9 cellular contexts compared by ENCODE assay signal in the genomic region with DNA sequence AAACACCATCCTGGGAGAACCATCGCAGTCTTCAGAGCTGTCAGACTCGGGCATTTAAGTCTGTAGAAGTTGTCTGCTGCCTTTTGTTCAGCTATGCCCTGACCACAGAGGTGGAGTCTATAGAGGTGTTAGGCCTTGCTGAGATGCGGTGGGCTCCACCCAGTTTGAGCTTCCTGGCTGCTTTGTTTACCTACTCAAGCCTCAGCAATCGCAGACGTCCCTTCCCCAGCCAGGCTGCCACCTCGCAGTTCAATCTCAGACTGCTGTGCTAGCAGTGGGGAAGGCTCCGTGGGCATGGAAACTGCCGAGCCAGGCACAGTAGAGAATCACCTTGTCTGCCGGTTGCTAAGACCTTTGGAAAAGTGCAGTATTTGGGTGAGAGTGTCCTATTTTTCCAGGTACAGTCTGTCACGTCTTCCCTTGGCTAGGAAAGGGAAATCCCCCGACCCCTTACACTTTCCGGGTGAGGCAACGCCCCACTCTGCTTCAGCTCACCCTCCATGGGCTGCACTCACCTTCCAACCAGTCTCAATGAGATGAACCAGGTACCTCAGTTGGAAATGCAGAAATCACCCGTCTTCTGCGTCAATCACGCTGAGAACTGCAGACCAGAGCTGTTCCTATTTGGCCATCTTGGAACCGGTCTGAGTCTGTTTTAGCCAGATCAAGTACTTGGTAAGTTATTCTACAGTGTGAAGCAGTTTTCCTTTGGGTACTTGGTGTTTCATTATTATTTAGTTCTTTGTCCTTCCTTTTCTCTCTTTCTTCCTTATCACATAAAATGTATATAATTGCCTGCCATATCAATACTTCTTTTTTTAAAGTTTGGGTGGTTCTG.
DNase-seq lines count a peak whose midpoint lies in the region; ATAC-seq and TF ChIP-seq lines count a peak whose summit lies in the region.
"Had no signal": no experiment of that assay in that cellular context is flagged by ENCODE, and none has a peak within 500 bp of the region (broad histone marks: within the 10 kb centered on the region; RNA-seq: fewer than 3 reads in every experiment).

No MANE protein-coding gene starts in this region.

- intact Hi-C loops in mucosa of descending colon (cut with DNase I, micrococcal nuclease), result no loop called here

- H3K4me1 ChIP-seq in mucosa of descending colon (ENCODE audit: low read depth) (no peaks in the 10 kb centered on the region), upper lobe of left lung (peaks cover 0 to 5% (median 0%) of the 10 kb centered on the region in 4 donors)

- peaks cover 51% of the 10 kb centered on the region for H3K4me1 Mint-ChIP-seq in activated naive CD4-positive, alpha-beta T cell treated with anti-CD3 and anti-CD28 coated beads, Interleukin-2, amount 50 U/mL, for 24 hours

- H3K27ac ChIP-seq in upper lobe of left lung, result peak overlapping the region in 2 of 4 donors; percentile 52 to 58

- peak overlapping the region; percentile 80 for H3K27ac Mint-ChIP-seq in activated naive CD4-positive, alpha-beta T cell treated with anti-CD3 and anti-CD28 coated beads, Interleukin-2, amount 50 U/mL, for 24 hours

- H3K27me3 Mint-ChIP-seq in activated naive CD4-positive, alpha-beta T cell treated with anti-CD3 and anti-CD28 coated beads, Interleukin-2, amount 50 U/mL, for 24 hours, result no peaks in the 10 kb centered on the region

- WGBS in upper lobe of left lung, 2 donors, result 83 to 88% methylated on average over 15 to 17 of the region's 17 CpGs

- no peaks in the 10 kb centered on the region for H3K27me3 ChIP-seq in upper lobe of left lung

- H3K9me3 ChIP-seq in mucosa of descending colon, result no peaks in the 10 kb centered on the region
- H3K9me3 ChIP-seq in upper lobe of left lung, result no peaks in the 10 kb centered on the region

- no peak for TF ChIP-seq CTCF in mucosa of descending colon (IDR thresholded peaks at IDR 0.05)
- no peak for TF ChIP-seq CTCF in upper lobe of left lung (IDR thresholded peaks at IDR 0.05)

- peaks cover 16% of the 10 kb centered on the region for H3K9me3 Mint-ChIP-seq in activated naive CD4-positive, alpha-beta T cell treated with anti-CD3 and anti-CD28 coated beads, Interleukin-2, amount 50 U/mL, for 24 hours

- H3K4me3 ChIP-seq in mucosa of descending colon (no peak overlapping the region), upper lobe of left lung (peak overlapping the region in 3 of 4 donors; percentile 7 to 16 (median 11))

- peak in 1 of 4 donors; percentile 68 for TF ChIP-seq POLR2A in upper lobe of left lung (IDR thresholded peaks at IDR 0.05)

- H3K36me3 ChIP-seq in mucosa of descending colon (ENCODE audit: low read depth) (no peaks in the 10 kb centered on the region), upper lobe of left lung (no peaks in the 10 kb centered on the region)

- DNase-seq in activated naive CD4-positive, alpha-beta T cell treated with anti-CD3 and anti-CD28 coated beads, Interleukin-2, amount 50 U/mL, for 16 hours, result no peak
- DNase-seq in activated T-helper 1 cell treated with anti-CD3 and anti-CD28 coated beads, Interleukin-2, amount 50 U/mL, for 16 hours (ENCODE audit: low read depth in 1 of 2, low spot score in 1 of 2), result peak; percentile 39 to 80
- DNase-seq in mucosa of descending colon (peak; percentile 46 to 80 (median 57)), upper lobe of left lung (peak; percentile 5 to 47), SK-N-DZ (ENCODE audit: low spot score) (no peak), NCI-H2107 (lab: John Stamatoyannopoulos, UW) (no peak)
- DNase-seq: H7 had no signal

- TF ChIP-seq EP300 in upper lobe of left lung (IDR thresholded peaks at IDR 0.05), result no peak

- peak; percentile 69 for ATAC-seq in mucosa of descending colon
- ATAC-seq in upper lobe of left lung (ENCODE audit: low FRiP score in 2 of 2), result no peak
- no peak for ATAC-seq in HG02588 (IDR thresholded peaks at IDR 0.05; ENCODE audit: unreplicated experiment)

- peaks cover 16% of the 10 kb centered on the region for H3K36me3 Mint-ChIP-seq in activated naive CD4-positive, alpha-beta T cell treated with anti-CD3 and anti-CD28 coated beads, Interleukin-2, amount 50 U/mL, for 24 hours

- peak overlapping the region; percentile 72 for H3K4me3 Mint-ChIP-seq in activated naive CD4-positive, alpha-beta T cell treated with anti-CD3 and anti-CD28 coated beads, Interleukin-2, amount 50 U/mL, for 24 hours

Comparison
In these comparisons a context has a peak if more than half of its experiments do, and no peak if none do; other contexts are left out.
1. DNase-seq: peak in activated T-helper 1 cell treated with anti-CD3 and anti-CD28 coated beads, Interleukin-2, amount 50 U/mL, for 16 hours (2 of 2), mucosa of descending colon (3 of 3) and upper lobe of left lung (2 of 2); none in activated naive CD4-positive, alpha-beta T cell treated with anti-CD3 and anti-CD28 coated beads, Interleukin-2, amount 50 U/mL, for 16 hours (single experiment), SK-N-DZ (single experiment) and NCI-H2107 (single experiment).